32 cellular contexts compared by ENCODE assay signal in the genomic region with DNA sequence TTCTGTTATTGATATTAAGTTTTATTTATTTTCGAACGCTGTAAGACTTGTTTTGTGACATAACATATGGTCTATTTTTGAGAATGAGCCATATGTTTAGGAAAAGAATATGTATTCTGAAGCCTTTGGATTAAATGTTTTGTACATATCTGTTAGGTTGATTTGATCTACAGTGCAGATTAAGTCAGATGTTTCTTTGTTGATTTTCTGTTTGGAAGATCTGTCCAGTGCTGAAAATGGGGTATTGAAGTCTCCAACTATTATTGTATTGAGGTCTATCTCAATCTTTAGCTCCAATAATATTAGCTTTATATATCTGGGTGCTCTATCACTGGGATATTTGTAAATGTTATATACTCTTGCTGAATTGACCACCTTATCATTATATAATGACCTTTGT.
"Had no signal": no experiment of that assay in that cellular context is flagged by ENCODE, and none has a peak within 500 bp of the region (broad histone marks: within the 10 kb centered on the region; RNA-seq: fewer than 3 reads in every experiment).

No MANE protein-coding gene starts in this region.

- DNase-seq: activated B cell treated with CpG ODN at 0.5 μM for 24 hours; activated CD4-positive, alpha-beta memory T cell treated with anti-CD3 and anti-CD28 coated beads for 36 hours; activated CD4-positive, alpha-beta T cell treated with anti-CD3 and anti-CD28 coated beads for 4 hours; activated CD4-positive, alpha-beta T cell treated with anti-CD3 and anti-CD28 coated beads, Interleukin-2, amount 10 ng/mL, durations not matched to agents 24 days and 14 days; activated CD4-positive, alpha-beta T cell treated with anti-CD3 and anti-CD28 coated beads, Interleukin-2, amount 50 U/mL, for 1 hour; activated CD4-positive, alpha-beta T cell treated with anti-CD3 and anti-CD28 coated beads, Interleukin-2, amount 50 U/mL, for 4 hours; activated CD4-positive, CD25-positive, alpha-beta regulatory T cell treated with anti-CD3 and anti-CD28 coated beads, Interleukin-2, amount 50 U/mL, for 72 hours; activated CD8-positive, alpha-beta memory T cell treated with anti-CD3 and anti-CD28 coated beads, Interleukin-2, amount 50 U/mL, for 4 hours; activated CD8-positive, alpha-beta T cell treated with anti-CD3 and anti-CD28 coated beads for 36 hours; activated effector memory CD4-positive, alpha-beta T cell treated with Interleukin-2 at 50 U/mL for 16 hours; activated gamma-delta T cell; activated naive CD4-positive, alpha-beta T cell treated with anti-CD3 and anti-CD28 coated beads, Interleukin-2, amount 10 ng/mL, durations not matched to agents 7 days and 5 days; activated naive CD4-positive, alpha-beta T cell treated with Interleukin-2 at 50 U/mL for 16 hours; activated naive CD8-positive, alpha-beta T cell treated with anti-CD3 and anti-CD28 coated beads, Interleukin-2, amount 10 ng/mL, durations not matched to agents 7 days and 5 days; activated naive CD8-positive, alpha-beta T cell treated with anti-CD3 and anti-CD28 coated beads, Interleukin-2, amount 50 U/mL, for 24 hours; activated T-cell treated with anti-CD3 and anti-CD28 coated beads, Interleukin-2, amount 50 U/mL, for 24 hours; activated T-cell treated with anti-CD3 and anti-CD28 coated beads, Interleukin-2, amount 50 U/mL, for 48 hours; amygdala; anterior cingulate cortex; caudate nucleus; T-helper 17 cell; T-helper 9 cell had no signal

- H3K27ac Mint-ChIP-seq: activated B cell treated with CpG ODN at 0.5 μM for 24 hours; activated CD4-positive, alpha-beta memory T cell treated with anti-CD3 and anti-CD28 coated beads for 36 hours; activated CD4-positive, alpha-beta T cell treated with anti-CD3 and anti-CD28 coated beads, Interleukin-2, amount 10 ng/mL, durations not matched to agents 24 days and 14 days; activated CD8-positive, alpha-beta T cell treated with anti-CD3 and anti-CD28 coated beads for 36 hours; activated naive CD4-positive, alpha-beta T cell treated with anti-CD3 and anti-CD28 coated beads, Interleukin-2, amount 10 ng/mL, durations not matched to agents 7 days and 5 days; activated naive CD4-positive, alpha-beta T cell treated with anti-CD3 and anti-CD28 coated beads, Interleukin-2, amount 50 U/mL, for 24 hours; activated naive CD8-positive, alpha-beta T cell; activated naive CD8-positive, alpha-beta T cell treated with anti-CD3 and anti-CD28 coated beads, Interleukin-2, amount 10 ng/mL, durations not matched to agents 7 days and 5 days; activated naive CD8-positive, alpha-beta T cell treated with anti-CD3 and anti-CD28 coated beads, Interleukin-2, amount 50 U/mL, for 24 hours; activated T-cell treated with anti-CD3 and anti-CD28 coated beads, Interleukin-2, amount 50 U/mL, for 24 hours; activated T-helper 2 cell treated with anti-CD3 and anti-CD28 coated beads, Interferon-gamma antibody, Interleukin-2, Interleukin-4, amounts not matched to agents 10 μg/mL and 5 μg/mL and 100 μg/mL, durations not matched to agents 14 hours and 24 hours and 36 hours; brain; T-helper 17 cell; T-helper 2 cell treated with Interferon-gamma antibody and Interleukin-4, amounts not matched to agents 5 μg/mL and 100 μg/mL, for 36 hours had no signal

- H3K4me3 ChIP-seq: ascending aorta, cardiac muscle cell had no signal

- H3K36me3 Mint-ChIP-seq: activated naive CD4-positive, alpha-beta T cell treated with anti-CD3 and anti-CD28 coated beads, Interleukin-2, amount 10 ng/mL, durations not matched to agents 7 days and 5 days; activated naive CD4-positive, alpha-beta T cell treated with anti-CD3 and anti-CD28 coated beads, Interleukin-2, amount 50 U/mL, for 24 hours; activated naive CD8-positive, alpha-beta T cell; activated naive CD8-positive, alpha-beta T cell treated with anti-CD3 and anti-CD28 coated beads, Interleukin-2, amount 10 ng/mL, durations not matched to agents 7 days and 5 days; brain had no signal

- H3K4me1 Mint-ChIP-seq: activated B cell treated with CpG ODN at 0.5 μM for 24 hours; activated CD4-positive, alpha-beta T cell treated with anti-CD3 and anti-CD28 coated beads, Interleukin-2, amount 10 ng/mL, durations not matched to agents 24 days and 14 days; activated naive CD4-positive, alpha-beta T cell treated with anti-CD3 and anti-CD28 coated beads, Interleukin-2, amount 10 ng/mL, durations not matched to agents 7 days and 5 days; activated naive CD4-positive, alpha-beta T cell treated with anti-CD3 and anti-CD28 coated beads, Interleukin-2, amount 50 U/mL, for 24 hours; activated naive CD8-positive, alpha-beta T cell treated with anti-CD3 and anti-CD28 coated beads, Interleukin-2, amount 10 ng/mL, durations not matched to agents 7 days and 5 days; activated naive CD8-positive, alpha-beta T cell treated with anti-CD3 and anti-CD28 coated beads, Interleukin-2, amount 50 U/mL, for 24 hours; brain; T-helper 17 cell had no signal

- FAIRE-seq: bronchial epithelial cell, TTC549 had no signal

- H3K4me1 ChIP-seq: ascending aorta had no signal

- H3K4me3 Mint-ChIP-seq: activated B cell treated with CpG ODN at 0.5 μM for 24 hours; activated CD4-positive, alpha-beta memory T cell treated with anti-CD3 and anti-CD28 coated beads for 36 hours; activated CD4-positive, alpha-beta T cell treated with anti-CD3 and anti-CD28 coated beads, Interleukin-2, amount 10 ng/mL, durations not matched to agents 24 days and 14 days; activated CD8-positive, alpha-beta T cell treated with anti-CD3 and anti-CD28 coated beads for 36 hours; activated naive CD4-positive, alpha-beta T cell treated with anti-CD3 and anti-CD28 coated beads, Interleukin-2, amount 10 ng/mL, durations not matched to agents 7 days and 5 days; activated naive CD4-positive, alpha-beta T cell treated with anti-CD3 and anti-CD28 coated beads, Interleukin-2, amount 50 U/mL, for 24 hours; activated naive CD8-positive, alpha-beta T cell; activated naive CD8-positive, alpha-beta T cell treated with anti-CD3 and anti-CD28 coated beads, Interleukin-2, amount 10 ng/mL, durations not matched to agents 7 days and 5 days; activated naive CD8-positive, alpha-beta T cell treated with anti-CD3 and anti-CD28 coated beads, Interleukin-2, amount 50 U/mL, for 24 hours; activated T-cell treated with anti-CD3 and anti-CD28 coated beads, Interleukin-2, amount 50 U/mL, for 24 hours; brain; T-helper 2 cell treated with Interferon-gamma antibody and Interleukin-4, amounts not matched to agents 5 μg/mL and 100 μg/mL, for 36 hours had no signal

- H3K27ac ChIP-seq: ascending aorta, cardiac muscle cell, VCaP had no signal

- ATAC-seq: activated CD8-positive, alpha-beta T cell treated with anti-CD3 and anti-CD28 coated beads for 36 hours; activated naive CD8-positive, alpha-beta T cell treated with anti-CD3 and anti-CD28 coated beads, Interleukin-2, amount 50 U/mL, for 24 hours; T-helper 17 cell had no signal

- H3K27me3 ChIP-seq: ascending aorta, cardiac muscle cell had no signal

- H3K36me3 ChIP-seq: ascending aorta, cardiac muscle cell had no signal

- H3K27me3 Mint-ChIP-seq: activated CD4-positive, alpha-beta T cell treated with anti-CD3 and anti-CD28 coated beads, Interleukin-2, amount 10 ng/mL, durations not matched to agents 24 days and 14 days; activated CD8-positive, alpha-beta T cell treated with anti-CD3 and anti-CD28 coated beads for 36 hours; activated naive CD4-positive, alpha-beta T cell treated with anti-CD3 and anti-CD28 coated beads, Interleukin-2, amount 10 ng/mL, durations not matched to agents 7 days and 5 days; activated naive CD8-positive, alpha-beta T cell treated with anti-CD3 and anti-CD28 coated beads, Interleukin-2, amount 10 ng/mL, durations not matched to agents 7 days and 5 days; activated T-cell treated with anti-CD3 and anti-CD28 coated beads, Interleukin-2, amount 50 U/mL, for 24 hours; T-helper 17 cell had no signal
